Comparison of ENCODE assay signal across 17 cellular contexts in the genomic region with DNA sequence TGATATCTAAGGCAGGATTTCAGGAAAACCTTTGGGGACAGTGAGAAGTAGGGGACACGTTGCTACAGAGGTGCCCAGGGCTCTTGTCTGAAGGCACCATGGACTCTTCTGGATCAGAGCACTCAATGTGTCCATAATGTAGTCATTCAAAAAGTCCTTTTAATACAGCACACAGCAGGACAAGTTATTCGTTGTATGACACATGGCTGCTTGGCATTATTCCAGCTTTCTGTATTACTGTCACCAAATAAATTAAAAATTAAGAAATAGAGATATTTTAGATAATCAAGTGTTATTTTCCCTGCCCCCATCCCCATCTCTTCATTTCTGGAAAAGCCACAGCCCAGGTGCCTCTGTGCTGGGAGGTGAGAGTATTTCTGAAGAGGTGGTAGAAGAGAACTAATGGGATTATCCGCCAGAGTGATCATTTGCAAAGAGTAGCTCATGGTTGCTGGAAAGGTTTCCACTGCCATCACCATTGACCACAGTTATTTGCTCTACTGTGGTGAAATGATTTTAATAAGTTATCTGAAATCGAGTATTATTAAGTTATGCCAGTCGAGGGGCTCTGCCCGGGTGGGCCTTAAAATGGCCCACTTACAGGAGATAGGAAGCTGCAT.
DNase-seq lines count a peak whose midpoint lies in the region; ATAC-seq and TF ChIP-seq lines count a peak whose summit lies in the region.
"Had no signal": no experiment of that assay in that cellular context is flagged by ENCODE, and none has a peak within 500 bp of the region (broad histone marks: within the 10 kb centered on the region; RNA-seq: fewer than 3 reads in every experiment).

No MANE protein-coding gene starts in this region.

- H4K91ac ChIP-seq in H9 (ENCODE audit: insufficient read length, low read depth, low read length): no peak overlapping the region

- H3K27ac ChIP-seq in RWPE1 (peak overlapping the region; percentile 80), esophagus muscularis mucosa (replicated peaks in 1 of 4) (no peak overlapping the region), H9 (ENCODE audit: insufficient read length, low read depth, low read length) (no peak overlapping the region)
- H3K27ac ChIP-seq: BLaER1 treated with 17β-estradiol and CSF1 and Interleukin-3, amounts not matched to agents 10 nM and 100 nM; WERI-Rb-1 had no signal

- H3K27me3 Mint-ChIP-seq in H9 (ENCODE audit: low read depth): no peaks in the 10 kb centered on the region; the same call in 1 of the 2 replicates

- H3K23me2 ChIP-seq in H9 (ENCODE audit: insufficient read length, low read depth, low read length, poor library complexity, severe bottlenecking): no peaks in the 10 kb centered on the region

- H3K23ac ChIP-seq in H9 (ENCODE audit: insufficient read length, low read depth, low read length): no peak overlapping the region

- H3K36me3 ChIP-seq in esophagus muscularis mucosa: no peaks in the 10 kb centered on the region
- H3K36me3 ChIP-seq: BLaER1 treated with 17β-estradiol and CSF1 and Interleukin-3, amounts not matched to agents 10 nM and 100 nM; pancreas; WERI-Rb-1 had no signal

- no peak overlapping the region for H2BK15ac ChIP-seq in H9 (ENCODE audit: low read depth, low read length)

- H3K14ac ChIP-seq in H9 (ENCODE audit: insufficient read depth, low read length): no peak overlapping the region

- no peaks in the 10 kb centered on the region for H4K20me1 ChIP-seq in H9 (ENCODE audit: control insufficient read depth, insufficient read depth, insufficient read length)
- H4K20me1 ChIP-seq: BLaER1 treated with 17β-estradiol and CSF1 and Interleukin-3, amounts not matched to agents 10 nM and 100 nM had no signal

- H3K27ac Mint-ChIP-seq in H9: no peak overlapping the region
- H3K27ac Mint-ChIP-seq: activated T-cell treated with anti-CD3 and anti-CD28 coated beads, Interleukin-2, amount 50 U/mL, for 24 hours; T-helper 17 cell had no signal

- H3K9ac ChIP-seq in H9 (ENCODE audit: extremely low read depth, insufficient read length, low read length): no peak overlapping the region
- H3K9ac ChIP-seq: BLaER1 treated with 17β-estradiol and CSF1 and Interleukin-3, amounts not matched to agents 10 nM and 100 nM had no signal

- intact Hi-C loops in esophagus muscularis mucosa (cut with DNase I): no loop called here

- H2BK120ac ChIP-seq in H9 (ENCODE audit: low read depth, low read length, poor library complexity, severe bottlenecking): no peak overlapping the region

- H4K5ac ChIP-seq in H9 (ENCODE audit: insufficient read length, low read depth, low read length): no peak overlapping the region

- H3T11ph ChIP-seq in H9 (ENCODE audit: low read length): no peak overlapping the region

- no peaks in the 10 kb centered on the region for H3K79me1 ChIP-seq in H9 (ENCODE audit: insufficient read depth, low read depth, low read length, poor library complexity, severe bottlenecking)

- H2BK12ac ChIP-seq in H9 (ENCODE audit: insufficient read length, low read depth, low read length): no peak overlapping the region

- no peak overlapping the region for H3K56ac ChIP-seq in H9 (ENCODE audit: insufficient read length, low read depth, low read length)

- no peak overlapping the region for H2AFZ ChIP-seq in H9 (ENCODE audit: low read length)

- H3K79me2 ChIP-seq in H9 (ENCODE audit: insufficient read depth, low read length): no peaks in the 10 kb centered on the region

- ATAC-seq in HG02852 (IDR thresholded peaks at IDR 0.05; ENCODE audit: unreplicated experiment): peak; percentile 9
- ATAC-seq: T-helper 17 cell had no signal

- H3K9me3 ChIP-seq in esophagus muscularis mucosa: no peaks in the 10 kb centered on the region
- no peaks in the 10 kb centered on the region for H3K9me3 ChIP-seq in H9 (ENCODE audit: control insufficient read depth, low read depth, low read length)
- H3K9me3 ChIP-seq: pancreas had no signal

- H4K8ac ChIP-seq in H9 (replicated peaks; ENCODE audit: insufficient read length, low read depth, low read length): no peak overlapping the region

- H2AK5ac ChIP-seq in H9 (ENCODE audit: insufficient read length, low read length): no peak overlapping the region

- peaks cover 0 to 13% (median 9%) of the 10 kb centered on the region in 4 donors for H3K4me1 ChIP-seq in esophagus muscularis mucosa
- peaks cover 3% of the 10 kb centered on the region; the same call in 1 of the 2 replicates for H3K4me1 ChIP-seq in H9 (ENCODE audit: insufficient read depth, low read length)
- H3K4me1 ChIP-seq: BLaER1 treated with 17β-estradiol and CSF1 and Interleukin-3, amounts not matched to agents 10 nM and 100 nM had no signal

- no peak for TF ChIP-seq EP300 in esophagus muscularis mucosa (IDR thresholded peaks at IDR 0.05)

- CTCF ChIA-PET in RWPE1 (lab: Yijun Ruan, JAX) (no interaction called here), GM10248 (lab: Yijun Ruan, JAX) (interaction anchor here (0.9 to 3.0 kb wide), 5 partner anchors 10 to 631 kb away, joined by 3 to 29 read pairs (median 4); no protein-coding TSS in a partner anchor)

- no peak overlapping the region for H3K4me3 Mint-ChIP-seq in H9
- H3K4me3 Mint-ChIP-seq: activated T-cell treated with anti-CD3 and anti-CD28 coated beads, Interleukin-2, amount 50 U/mL, for 24 hours; T-helper 17 cell had no signal

- no peaks in the 10 kb centered on the region for H3K27me3 ChIP-seq in esophagus muscularis mucosa
- H3K27me3 ChIP-seq in H9 (ENCODE audit: insufficient read depth, low read length): no peaks in the 10 kb centered on the region
- H3K27me3 ChIP-seq: BLaER1 treated with 17β-estradiol and CSF1 and Interleukin-3, amounts not matched to agents 10 nM and 100 nM; pancreas had no signal

- TF ChIP-seq CTCF in RWPE1 (conservative IDR thresholded peaks at IDR 0.05; ENCODE audit: low read depth): no peak
- TF ChIP-seq CTCF in esophagus muscularis mucosa (IDR thresholded peaks at IDR 0.05): no peak
- no peak for TF ChIP-seq CTCF in retinal pigment epithelial cell (conservative IDR thresholded peaks at IDR 0.05; ENCODE audit: low read depth, low read length)
- no peak for TF ChIP-seq CTCF in H9 (conservative IDR thresholded peaks at IDR 0.05)
- TF ChIP-seq CTCF in GM10248 (IDR thresholded peaks at IDR 0.05; ENCODE audit: control extremely low read depth, extremely low read depth, low read depth, missing control alignments): no peak

- peaks cover 17 to 22% of the 10 kb centered on the region in 2 experiments for H3K9me3 Mint-ChIP-seq in H9
- H3K9me3 Mint-ChIP-seq: activated T-cell treated with anti-CD3 and anti-CD28 coated beads, Interleukin-2, amount 50 U/mL, for 24 hours had no signal

- no peak overlapping the region for H3K4ac ChIP-seq in H9 (ENCODE audit: low read depth, low read length)

- peaks cover 11 to 22% (median 16%) of the 10 kb centered on the region in 3 experiments for H3K36me3 Mint-ChIP-seq in H9 (ENCODE audit: insufficient read depth in 1 of 3, low read depth in 3 of 3)

- H3K18ac ChIP-seq in H9 (ENCODE audit: insufficient read length, low read depth, low read length): no peak overlapping the region

- 70% methylated on average over 6 of the region's 6 CpGs for WGBS in esophagus muscularis mucosa
- no CpG with 5 or more reads among the region's 6 CpGs for WGBS in H9 (ENCODE audit: extremely low coverage, insufficient read length, low lambda C conversion rate)

- no peak overlapping the region for H2BK5ac ChIP-seq in H9 (ENCODE audit: insufficient read length, low read length)

- H3K4me2 ChIP-seq in H9 (ENCODE audit: insufficient read depth, insufficient read length, low read length): no peak overlapping the region
- H3K4me2 ChIP-seq: BLaER1 treated with 17β-estradiol and CSF1 and Interleukin-3, amounts not matched to agents 10 nM and 100 nM had no signal

- POLR2A ChIA-PET in RWPE1 (lab: Yijun Ruan, JAX; ENCODE audit: low non-redundant PET): no interaction called here
- POLR2A ChIA-PET in GM10248 (lab: Yijun Ruan, JAX): interaction anchor here (1.5 kb wide), 1 partner anchor 677 kb away, joined by 3 read pairs; a partner anchor contains a TSS

- DNase-seq in RWPE1 (ENCODE audit: low spot score): no peak
- peak; percentile 53 for DNase-seq in esophagus muscularis mucosa (ENCODE audit: extremely low spot score)
- peak; percentile 53 for DNase-seq in retinal pigment epithelial cell (ENCODE audit: low read depth)
- DNase-seq in H9: no peak
- no peak for DNase-seq in GM10248 (ENCODE audit: extremely low spot score)
- DNase-seq in NCI-H2227 treated with DMSO at 0.1 percent for 48 hours (lab: John Stamatoyannopoulos, UW): no peak
- DNase-seq: activated CD4-positive, alpha-beta T cell treated with anti-CD3 and anti-CD28 coated beads, Interleukin-2, amount 50 U/mL, for 4 hours; activated naive CD4-positive, alpha-beta T cell treated with anti-CD3 and anti-CD28 coated beads, Interleukin-2, amount 50 U/mL, for 16 hours; activated T-cell treated with anti-CD3 and anti-CD28 coated beads, Interleukin-2, amount 50 U/mL, for 24 hours; dermis blood vessel endothelial cell; NK-92 treated with Interleukin-12 subunit alpha and Interleukin-12 subunit beta, amount 100 ng/mL, for 24 hours; T-helper 17 cell; WERI-Rb-1 had no signal

- no peak overlapping the region for H3K4me3 ChIP-seq in esophagus muscularis mucosa
- no peak overlapping the region for H3K4me3 ChIP-seq in retinal pigment epithelial cell (ENCODE audit: low read length)
- H3K4me3 ChIP-seq: BLaER1 treated with 17β-estradiol and CSF1 and Interleukin-3, amounts not matched to agents 10 nM and 100 nM; pancreas; skin epidermis had no signal

- TF ChIP-seq POLR2A in esophagus muscularis mucosa (IDR thresholded peaks at IDR 0.05; ENCODE audit: low read depth): no peak

- H3K4me1 Mint-ChIP-seq in H9: peaks cover 16 to 21% of the 10 kb centered on the region in 2 experiments
- H3K4me1 Mint-ChIP-seq: T-helper 17 cell had no signal

- no peak overlapping the region for H2BK20ac ChIP-seq in H9 (ENCODE audit: low read depth, low read length, poor library complexity, severe bottlenecking)

Comparison
In these comparisons a context has a peak if more than half of its experiments do, and no peak if none do; other contexts are left out.
1. DNase-seq: peak in esophagus muscularis mucosa (single experiment) and retinal pigment epithelial cell (single experiment); none in RWPE1 (single experiment), H9 (single experiment), GM10248 (single experiment) and NCI-H2227 treated with DMSO at 0.1 percent for 48 hours (single experiment).